ENCODE assay signal across 8 cellular contexts in the genomic region with DNA sequence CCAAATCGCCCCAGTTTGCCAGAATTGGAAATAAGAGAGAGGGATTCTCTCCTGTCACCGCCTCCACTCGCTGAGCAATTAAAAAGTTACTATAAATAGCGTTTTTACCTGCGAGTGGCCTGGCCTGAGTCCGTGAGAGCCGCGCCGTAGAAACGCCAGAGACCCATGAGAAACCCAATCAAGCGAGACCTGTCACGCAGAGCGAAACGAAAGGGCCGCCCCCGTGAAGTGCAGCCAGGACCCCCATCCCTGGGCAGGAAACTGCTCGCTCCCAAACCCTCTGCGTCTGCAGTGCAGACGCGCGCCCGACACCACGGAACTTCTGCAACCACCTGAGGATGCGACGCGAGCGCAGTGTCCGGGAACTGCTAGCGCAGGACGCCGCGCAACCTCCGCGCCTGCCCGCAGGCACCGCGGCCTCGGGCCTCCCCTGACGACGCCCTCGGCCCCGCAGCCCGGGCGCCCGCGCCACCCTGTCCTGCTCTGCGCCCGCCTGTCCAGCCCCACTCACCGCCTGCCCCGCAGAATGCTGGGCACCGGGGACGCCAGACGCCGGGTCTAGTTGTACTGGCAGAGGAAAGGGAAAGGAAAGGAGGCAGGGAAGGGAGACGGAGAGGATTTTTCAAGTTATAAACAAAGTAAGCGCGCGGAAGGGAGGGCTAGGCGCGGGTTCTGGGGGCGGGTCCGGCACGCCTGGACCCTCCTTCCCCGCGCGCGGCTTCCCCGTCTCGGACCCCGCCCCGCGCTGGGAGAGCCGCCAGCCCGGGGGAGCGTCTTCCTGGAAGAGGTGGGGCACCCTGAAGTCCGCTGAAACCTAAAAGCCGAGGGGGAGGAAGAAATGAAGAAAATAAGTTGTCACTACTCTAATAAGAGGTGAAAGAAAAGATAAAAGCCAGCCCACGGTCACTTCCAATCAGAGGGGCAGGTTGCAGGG. TPM values are rescaled to one million over a fixed set of nuclear protein-coding genes. Genes with fewer than 3 reads are reported as not detected.
DNase-seq lines count a peak whose midpoint lies in the region; ATAC-seq, FAIRE-seq and TF ChIP-seq lines count a peak whose summit lies in the region.

A gene with protein sequence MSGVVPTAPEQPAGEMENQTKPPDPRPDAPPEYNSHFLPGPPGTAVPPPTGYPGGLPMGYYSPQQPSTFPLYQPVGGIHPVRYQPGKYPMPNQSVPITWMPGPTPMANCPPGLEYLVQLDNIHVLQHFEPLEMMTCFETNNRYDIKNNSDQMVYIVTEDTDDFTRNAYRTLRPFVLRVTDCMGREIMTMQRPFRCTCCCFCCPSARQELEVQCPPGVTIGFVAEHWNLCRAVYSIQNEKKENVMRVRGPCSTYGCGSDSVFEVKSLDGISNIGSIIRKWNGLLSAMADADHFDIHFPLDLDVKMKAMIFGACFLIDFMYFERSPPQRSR (minus strand): TSS at position 657 of the 934 bp plus-strand sequence. CDS start 29,034 bp downstream, outside the sequence.

- CTCF ChIA-PET in A549 (lab: Yijun Ruan, JAX): no interaction called here

- no peak for FAIRE-seq in A549 (lab: Jason Lieb, UNC)

- TF ChIP-seq CTCF in A549 (IDR thresholded peaks at IDR 0.05): no peak
- TF ChIP-seq CTCF in GM06990 (IDR thresholded peaks at IDR 0.05; ENCODE audit: insufficient read depth, low read length, poor library complexity, severe bottlenecking): no peak
- TF ChIP-seq CTCF in dorsolateral prefrontal cortex (IDR thresholded peaks at IDR 0.05 in 54 of 56, conservative IDR thresholded peaks at IDR 0.05 in 2 of 56; ENCODE audit: low read depth in 1 of 56, partially characterized antibody in 56 of 56): no peak

- H3K4me3 ChIP-seq in A549 (peak within 1 kb of the TSS; percentile 84), GM06990 (replicated peaks; ENCODE audit: low read depth, low read length) (peak within 1 kb of the TSS; percentile 46), dorsolateral prefrontal cortex (peak within 1 kb of the TSS; percentile 44 to 81 (median 67))

- DNase-seq in A549 (ENCODE audit: low read depth in 1 of 2, low spot score in 1 of 2) (peak; percentile 53 to 61), GM06990 (ENCODE audit: extremely low read depth, insufficient read length) (peak; percentile 18), SKM-1 treated with dmso at 0.1 percent for 144 hours (lab: John Stamatoyannopoulos, UW; ENCODE audit: unreplicated experiment) (peak; percentile 43), dorsolateral prefrontal cortex (peak in 6 of 10 donors; percentile 16 to 46 (median 38)), left kidney (ENCODE audit: low read depth, low spot score) (peak; percentile 83), NOMO-1 treated with DMSO at 0.1 percent for 48 hours (lab: John Stamatoyannopoulos, UW; ENCODE audit: unreplicated experiment) (no peak)
- DNase-seq in stimulated activated effector memory CD8-positive, alpha-beta T cell treated with anti-CD3 and anti-CD28 coated beads, Interleukin-12 subunit alpha, Interleukin-12 subunit beta, amount 100 ng/mL, for 72 hours (ENCODE audit: low spot score in 2 of 2): no peak

- peak within 1 kb of the TSS; percentile 51 for H3K4me3 Mint-ChIP-seq in stimulated activated effector memory CD8-positive, alpha-beta T cell treated with anti-CD3 and anti-CD28 coated beads, Interleukin-12 subunit alpha, Interleukin-12 subunit beta, amount 100 ng/mL, for 72 hours

- H3K27ac Mint-ChIP-seq in stimulated activated effector memory CD8-positive, alpha-beta T cell treated with anti-CD3 and anti-CD28 coated beads, Interleukin-12 subunit alpha, Interleukin-12 subunit beta, amount 100 ng/mL, for 72 hours: no peak within 1 kb of the TSS

- peaks cover 15% of the 10 kb centered on the region; the same call in 2 of the 3 replicates for H3K4me1 ChIP-seq in A549

- ATAC-seq in A549: peak; percentile 93 to 96
- peak; percentile 63 for ATAC-seq in HG03159 (IDR thresholded peaks at IDR 0.05; ENCODE audit: unreplicated experiment)
- peak; percentile 57 for ATAC-seq in stimulated activated effector memory CD8-positive, alpha-beta T cell treated with anti-CD3 and anti-CD28 coated beads, Interleukin-12 subunit alpha, Interleukin-12 subunit beta, amount 100 ng/mL, for 72 hours

- TF ChIP-seq POLR2A in A549 (IDR thresholded peaks at IDR 0.05; ENCODE audit: low read length): no peak

- H3K36me3 ChIP-seq in GM06990 (ENCODE audit: control insufficient read depth, insufficient read depth, low read length): no peaks in the 10 kb centered on the region

- intact Hi-C loops in dorsolateral prefrontal cortex (cut with DNase I): no loop called here

- 0 out of 5 replicates have a peak, but pooled peaks of 1 of the 2 experiments have one; percentile 11 for TF ChIP-seq RAD21 in A549 (conservative IDR thresholded peaks at IDR 0.05 in 1 of 2, IDR thresholded peaks at IDR 0.05 in 1 of 2)

- H3K4me2 ChIP-seq in A549: peak within 1 kb of the TSS; percentile 91

- no peaks in the 10 kb centered on the region for H3K36me3 Mint-ChIP-seq in stimulated activated effector memory CD8-positive, alpha-beta T cell treated with anti-CD3 and anti-CD28 coated beads, Interleukin-12 subunit alpha, Interleukin-12 subunit beta, amount 100 ng/mL, for 72 hours

- H3K27ac ChIP-seq in A549 (peak within 1 kb of the TSS; percentile 80 to 91), dorsolateral prefrontal cortex (peak within 1 kb of the TSS in 51 of 59 donors; percentile 14 to 89 (median 75))

- WGBS in A549 (ENCODE audit: missing lambda C conversion rate): under 1% methylated on average over 53 of the region's 78 CpGs

- POLR2A ChIA-PET in A549 (lab: Yijun Ruan, JAX): no interaction called here

- TF ChIP-seq EP300 in A549 (IDR thresholded peaks at IDR 0.05): no peak

- H3K9me3 Mint-ChIP-seq in stimulated activated effector memory CD8-positive, alpha-beta T cell treated with anti-CD3 and anti-CD28 coated beads, Interleukin-12 subunit alpha, Interleukin-12 subunit beta, amount 100 ng/mL, for 72 hours: no peaks in the 10 kb centered on the region

- H3K9me3 ChIP-seq in A549: no peaks in the 10 kb centered on the region

- H3K27me3 ChIP-seq in GM06990 (replicated peaks; ENCODE audit: control insufficient read depth, insufficient read depth, low read length) (no peaks in the 10 kb centered on the region; the same call in 1 of the 2 replicates), dorsolateral prefrontal cortex (peaks cover 0 to 20% (median 0%) of the 10 kb centered on the region in 45 donors)

- H3K4me1 Mint-ChIP-seq in stimulated activated effector memory CD8-positive, alpha-beta T cell treated with anti-CD3 and anti-CD28 coated beads, Interleukin-12 subunit alpha, Interleukin-12 subunit beta, amount 100 ng/mL, for 72 hours: no peaks in the 10 kb centered on the region

TF ChIP-seq in A549, 52 proteins besides CTCF, POLR2A, EP300 and RAD21 (continues in another document):
- TF ChIP-seq, protein P1, sequence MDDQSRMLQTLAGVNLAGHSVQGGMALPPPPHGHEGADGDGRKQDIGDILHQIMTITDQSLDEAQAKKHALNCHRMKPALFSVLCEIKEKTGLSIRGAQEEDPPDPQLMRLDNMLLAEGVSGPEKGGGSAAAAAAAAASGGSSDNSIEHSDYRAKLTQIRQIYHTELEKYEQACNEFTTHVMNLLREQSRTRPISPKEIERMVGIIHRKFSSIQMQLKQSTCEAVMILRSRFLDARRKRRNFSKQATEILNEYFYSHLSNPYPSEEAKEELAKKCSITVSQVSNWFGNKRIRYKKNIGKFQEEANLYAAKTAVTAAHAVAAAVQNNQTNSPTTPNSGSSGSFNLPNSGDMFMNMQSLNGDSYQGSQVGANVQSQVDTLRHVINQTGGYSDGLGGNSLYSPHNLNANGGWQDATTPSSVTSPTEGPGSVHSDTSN (IDR thresholded peaks at IDR 0.05): no peak
- TF ChIP-seq RARB (CRISPR knock-in tag; IDR thresholded peaks at IDR 0.05) (no peak), JUN (IDR thresholded peaks at IDR 0.05) (0 out of 5 replicates have a peak, but pooled peaks of 1 of the 2 experiments have one; percentile 24), NR3C1 (IDR thresholded peaks at IDR 0.05) (no peak)
- TF ChIP-seq, protein P2, sequence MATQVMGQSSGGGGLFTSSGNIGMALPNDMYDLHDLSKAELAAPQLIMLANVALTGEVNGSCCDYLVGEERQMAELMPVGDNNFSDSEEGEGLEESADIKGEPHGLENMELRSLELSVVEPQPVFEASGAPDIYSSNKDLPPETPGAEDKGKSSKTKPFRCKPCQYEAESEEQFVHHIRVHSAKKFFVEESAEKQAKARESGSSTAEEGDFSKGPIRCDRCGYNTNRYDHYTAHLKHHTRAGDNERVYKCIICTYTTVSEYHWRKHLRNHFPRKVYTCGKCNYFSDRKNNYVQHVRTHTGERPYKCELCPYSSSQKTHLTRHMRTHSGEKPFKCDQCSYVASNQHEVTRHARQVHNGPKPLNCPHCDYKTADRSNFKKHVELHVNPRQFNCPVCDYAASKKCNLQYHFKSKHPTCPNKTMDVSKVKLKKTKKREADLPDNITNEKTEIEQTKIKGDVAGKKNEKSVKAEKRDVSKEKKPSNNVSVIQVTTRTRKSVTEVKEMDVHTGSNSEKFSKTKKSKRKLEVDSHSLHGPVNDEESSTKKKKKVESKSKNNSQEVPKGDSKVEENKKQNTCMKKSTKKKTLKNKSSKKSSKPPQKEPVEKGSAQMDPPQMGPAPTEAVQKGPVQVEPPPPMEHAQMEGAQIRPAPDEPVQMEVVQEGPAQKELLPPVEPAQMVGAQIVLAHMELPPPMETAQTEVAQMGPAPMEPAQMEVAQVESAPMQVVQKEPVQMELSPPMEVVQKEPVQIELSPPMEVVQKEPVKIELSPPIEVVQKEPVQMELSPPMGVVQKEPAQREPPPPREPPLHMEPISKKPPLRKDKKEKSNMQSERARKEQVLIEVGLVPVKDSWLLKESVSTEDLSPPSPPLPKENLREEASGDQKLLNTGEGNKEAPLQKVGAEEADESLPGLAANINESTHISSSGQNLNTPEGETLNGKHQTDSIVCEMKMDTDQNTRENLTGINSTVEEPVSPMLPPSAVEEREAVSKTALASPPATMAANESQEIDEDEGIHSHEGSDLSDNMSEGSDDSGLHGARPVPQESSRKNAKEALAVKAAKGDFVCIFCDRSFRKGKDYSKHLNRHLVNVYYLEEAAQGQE (IDR thresholded peaks at IDR 0.05): no peak
- TF ChIP-seq, protein P3, sequence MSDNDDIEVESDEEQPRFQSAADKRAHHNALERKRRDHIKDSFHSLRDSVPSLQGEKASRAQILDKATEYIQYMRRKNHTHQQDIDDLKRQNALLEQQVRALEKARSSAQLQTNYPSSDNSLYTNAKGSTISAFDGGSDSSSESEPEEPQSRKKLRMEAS (IDR thresholded peaks at IDR 0.05): peak; percentile 39; the same call in 1 of the 2 replicates
- TF ChIP-seq, protein P4, sequence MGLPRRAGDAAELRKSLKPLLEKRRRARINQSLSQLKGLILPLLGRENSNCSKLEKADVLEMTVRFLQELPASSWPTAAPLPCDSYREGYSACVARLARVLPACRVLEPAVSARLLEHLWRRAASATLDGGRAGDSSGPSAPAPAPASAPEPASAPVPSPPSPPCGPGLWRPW (IDR thresholded peaks at IDR 0.05): no peak

RNA-seq across cellular contexts. Expression of the gene that starts here (rescaled TPM):
- polyA plus RNA-seq in A549 (2011; rRNA removed) (17.2 and 20.5 TPM in 2 replicates), A549 (2017; fragmentation: RNase III; extraction: RNeasy Plus Mini Kit Qiagen cat#74134 plus additional on column Dnase treatment) (5.8 to 10.1 TPM (median 8.3 TPM) in 3 replicates)
- polyA plus RNA-seq in A549 (2012; cell fraction: cytosol; rRNA removed): 2.9 and 4.6 TPM in 2 replicates
- 3.6 and 4.1 TPM in 2 replicates for polyA plus RNA-seq in A549 (2012; cell fraction: nucleus; rRNA removed)
- polyA minus RNA-seq in A549 (2011; rRNA and poly(A)+ RNA removed): 10.2 and 15.9 TPM in 2 replicates
- total RNA-seq in dorsolateral prefrontal cortex: 10 to 100 TPM; 22.7 to 95.4 (median 43.5) TPM

Comparison
In these comparisons a context has a peak if more than half of its experiments do, and no peak if none do; other contexts are left out.
1. DNase-seq: peak in A549 (2 of 2), GM06990 (single experiment), SKM-1 treated with dmso at 0.1 percent for 144 hours (single experiment), dorsolateral prefrontal cortex (6 of 10) and left kidney (single experiment); none in stimulated activated effector memory CD8-positive, alpha-beta T cell treated with anti-CD3 and anti-CD28 coated beads, Interleukin-12 subunit alpha, Interleukin-12 subunit beta, amount 100 ng/mL, for 72 hours (0 of 2) and NOMO-1 treated with DMSO at 0.1 percent for 48 hours (single experiment).
2. Peak in every context shown above with its lines, with median percentiles within 50 percentile points of each other: ATAC-seq and H3K4me3 ChIP-seq.